8 cellular contexts compared by ENCODE assay signal in genomic region chr16:74430036-74430712, GRCh38. TPM values are rescaled to one million over a fixed set of nuclear protein-coding genes. Genes with fewer than 3 reads are reported as not detected.
DNase-seq lines count a peak whose midpoint lies in the region; ATAC-seq and TF ChIP-seq lines count a peak whose summit lies in the region.
"Not testable (repeated sequence)": the region's sequence is repeated elsewhere in the genome, so short reads cannot be mapped to it uniquely, and the experiment has no call there.

No MANE protein-coding gene starts in this region.

- not testable (repeated sequence) for H3K9me3 Mint-ChIP-seq in activated CD4-positive, alpha-beta memory T cell treated with anti-CD3 and anti-CD28 coated beads, Interleukin-2, amount 10 ng/mL, durations not matched to agents 7 days and 5 days

- not testable (repeated sequence) for H3K9ac ChIP-seq in OCI-LY3 (ENCODE audit: low read length)

- H3K36me3 ChIP-seq in OCI-LY3 (replicated peaks; ENCODE audit: low read depth, low read length) = not testable (repeated sequence)

- not testable (repeated sequence) for H3K9me3 ChIP-seq in OCI-LY3 (ENCODE audit: insufficient read depth, low read length)

- H3K4me3 Mint-ChIP-seq in activated CD4-positive, alpha-beta memory T cell treated with anti-CD3 and anti-CD28 coated beads, Interleukin-2, amount 10 ng/mL, durations not matched to agents 7 days and 5 days = not testable (repeated sequence)

- H3K27ac ChIP-seq in OCI-LY3 (ENCODE audit: low read length) = not testable (repeated sequence)

- not testable (repeated sequence) for H3K27me3 ChIP-seq in OCI-LY3 (ENCODE audit: low read depth, low read length)

- CTCF ChIA-PET in AG04449 (lab: Yijun Ruan, JAX) = interaction anchor here (1.3 to 1.6 kb wide), 2 partner anchors 9 to 125 kb away, joined by 4 to 9 read pairs; no protein-coding TSS in a partner anchor
- CTCF ChIA-PET in activated CD4-positive, alpha-beta memory T cell treated with anti-CD3 and anti-CD28 coated beads, Interleukin-2, amount 10 ng/mL, durations not matched to agents 7 days and 5 days (lab: Charles Lee) = interaction anchor here (1.5 kb wide), 1 partner anchor 121 kb away, joined by 12 read pairs; no protein-coding TSS in a partner anchor

- not testable (repeated sequence) for H3K4me3 ChIP-seq in AG04449 (ENCODE audit: low read depth, low read length); OCI-LY3 (ENCODE audit: low read length)

- ATAC-seq in GM18517 (IDR thresholded peaks at IDR 0.05; ENCODE audit: unreplicated experiment) (peak; percentile 59), HG03565 (IDR thresholded peaks at IDR 0.05; ENCODE audit: unreplicated experiment) (peak; percentile 49), left colon (peak; percentile 91)

- POLR2A ChIA-PET in AG04449 (lab: Yijun Ruan, JAX); activated CD4-positive, alpha-beta memory T cell treated with anti-CD3 and anti-CD28 coated beads, Interleukin-2, amount 10 ng/mL, durations not matched to agents 7 days and 5 days (lab: Charles Lee): not testable (repeated sequence)

- H3K4me2 ChIP-seq in OCI-LY3 (ENCODE audit: low read length) = not testable (repeated sequence)

- H3K27me3 Mint-ChIP-seq in activated CD4-positive, alpha-beta memory T cell treated with anti-CD3 and anti-CD28 coated beads, Interleukin-2, amount 10 ng/mL, durations not matched to agents 7 days and 5 days = not testable (repeated sequence)

- intact Hi-C loops in left colon (cut with DNase I, micrococcal nuclease) = not testable (repeated sequence)

- not testable (repeated sequence) for DNase-seq in AG04449 (ENCODE audit: low read depth, low spot score)
- DNase-seq in activated CD4-positive, alpha-beta memory T cell treated with anti-CD3 and anti-CD28 coated beads, Interleukin-2, amount 10 ng/mL, durations not matched to agents 7 days and 5 days = peak; percentile 60
- DNase-seq in dermis blood vessel endothelial cell (peak; percentile 58), left colon (peak; percentile 33 to 63)
- peak; percentile 59 for DNase-seq in stimulated activated CD4-positive, alpha-beta T cell treated with anti-CD3 and anti-CD28 coated beads, Interleukin-15, amount 100 ng/mL, for 24 hours

- peak; percentile 57 for TF ChIP-seq CTCF in AG04449 (IDR thresholded peaks at IDR 0.05; ENCODE audit: insufficient read depth, low read length, missing control alignments)
- peak; percentile 66 for TF ChIP-seq CTCF in OCI-LY3 (IDR thresholded peaks at IDR 0.05; ENCODE audit: low read depth, low read length)

- not testable (repeated sequence) for H3K27ac Mint-ChIP-seq in activated CD4-positive, alpha-beta memory T cell treated with anti-CD3 and anti-CD28 coated beads, Interleukin-2, amount 10 ng/mL, durations not matched to agents 7 days and 5 days

- not testable (repeated sequence) for H3K4me1 Mint-ChIP-seq in activated CD4-positive, alpha-beta memory T cell treated with anti-CD3 and anti-CD28 coated beads, Interleukin-2, amount 10 ng/mL, durations not matched to agents 7 days and 5 days

- not testable (repeated sequence) for H3K36me3 Mint-ChIP-seq in activated CD4-positive, alpha-beta memory T cell treated with anti-CD3 and anti-CD28 coated beads, Interleukin-2, amount 10 ng/mL, durations not matched to agents 7 days and 5 days (ENCODE audit: low read depth)

- not testable (repeated sequence) for H4K20me1 ChIP-seq in OCI-LY3 (ENCODE audit: insufficient read depth, low read length)

- not testable (repeated sequence) for H3K79me2 ChIP-seq in OCI-LY3 (ENCODE audit: low read length)

- not testable (repeated sequence) for H3K4me1 ChIP-seq in OCI-LY3 (ENCODE audit: low read length)

- H2AFZ ChIP-seq in OCI-LY3 (ENCODE audit: low read depth, low read length) = not testable (repeated sequence)

RNA-seq across cellular contexts. Expression of gene CLEC18B, which starts 8.9 kb away (rescaled TPM):
- total RNA-seq in activated CD4-positive, alpha-beta memory T cell treated with anti-CD3 and anti-CD28 coated beads, Interleukin-2, amount 10 ng/mL, durations not matched to agents 7 days and 5 days = under 1 TPM in 1 of 2 experiments, not detected in 1; 0.48 TPM
- total RNA-seq in dermis blood vessel endothelial cell (not detected in 2 replicates), left colon (1 to 10 TPM; 1.6 to 3.4 TPM)

RNA-seq across cellular contexts. Expression of gene NPIPB15, which starts 54.1 kb away (rescaled TPM):
- total RNA-seq in activated CD4-positive, alpha-beta memory T cell treated with anti-CD3 and anti-CD28 coated beads, Interleukin-2, amount 10 ng/mL, durations not matched to agents 7 days and 5 days = under 1 TPM in 1 of 2 experiments, not detected in 1; 0.55 TPM
- total RNA-seq in dermis blood vessel endothelial cell (not detected in 2 replicates), left colon (10 to 100 TPM; 12.4 to 20.5 TPM)

Comparison
In these comparisons a context has a peak if more than half of its experiments do, and no peak if none do; other contexts are left out.
1. RNA of gene NPIPB15, which starts 54.1 kb away (total RNA-seq): 12.4 to 20.5 TPM in left colon; 0.55 TPM in activated CD4-positive, alpha-beta memory T cell treated with anti-CD3 and anti-CD28 coated beads, Interleukin-2, amount 10 ng/mL, durations not matched to agents 7 days and 5 days and not detected in dermis blood vessel endothelial cell; every median in the first group is over 4 times any median in the second.
2. Peak in every context shown above with its lines, with median percentiles within 50 percentile points of each other: ATAC-seq.